18 cellular contexts compared by ENCODE assay signal in genomic region chr3:10549617-10550228, GRCh38. TPM values are rescaled to one million over a fixed set of nuclear protein-coding genes. Genes with fewer than 3 reads are reported as not detected.
"Had no signal": no experiment of that assay in that cellular context is flagged by ENCODE, and none has a peak within 500 bp of the region (broad histone marks: within the 10 kb centered on the region; RNA-seq: fewer than 3 reads in every experiment).

No MANE protein-coding gene starts in this region.

- H3K27me3 Mint-ChIP-seq: activated naive CD4-positive, alpha-beta T cell treated with anti-CD3 and anti-CD28 coated beads, Interleukin-2, amount 10 ng/mL, durations not matched to agents 7 days and 5 days had no signal

- DNase-seq: activated CD4-positive, CD25-positive, alpha-beta regulatory T cell treated with anti-CD3 and anti-CD28 coated beads, Interleukin-2, amount 50 U/mL, for 72 hours; activated naive CD4-positive, alpha-beta T cell treated with anti-CD3 and anti-CD28 coated beads, Interleukin-2, amount 10 ng/mL, durations not matched to agents 7 days and 5 days; activated T-cell treated with anti-CD3 and anti-CD28 coated beads for 4 hours; cortex of kidney; effector CD8-positive, alpha-beta T cell; kidney glomerular epithelial cell; mesenchymal stem cell; naive thymus-derived CD8-positive, alpha-beta T cell; posterior cingulate gyrus; SK-N-SH; T-helper 9 cell; trophoblast cell had no signal

- H3K27ac ChIP-seq: foreskin keratinocyte, neutrophil had no signal

- H3K4me3 ChIP-seq: skin epidermis had no signal

- H3K36me3 ChIP-seq: neutrophil had no signal

- H3K4me1 ChIP-seq: foreskin keratinocyte had no signal

- H3K36me3 Mint-ChIP-seq: activated naive CD4-positive, alpha-beta T cell treated with anti-CD3 and anti-CD28 coated beads, Interleukin-2, amount 10 ng/mL, durations not matched to agents 7 days and 5 days; T-cell had no signal

- H3K4me3 Mint-ChIP-seq: activated naive CD4-positive, alpha-beta T cell treated with anti-CD3 and anti-CD28 coated beads, Interleukin-2, amount 10 ng/mL, durations not matched to agents 7 days and 5 days; T-cell had no signal

- H3K27me3 ChIP-seq: foreskin keratinocyte had no signal

- ATAC-seq: naive thymus-derived CD8-positive, alpha-beta T cell had no signal

- FAIRE-seq: astrocyte, endothelial cell of umbilical vein had no signal

- H3K9ac ChIP-seq: SK-N-SH had no signal

- H3K9me3 ChIP-seq: neutrophil, SK-N-SH had no signal

- H3K27ac Mint-ChIP-seq: activated naive CD4-positive, alpha-beta T cell treated with anti-CD3 and anti-CD28 coated beads, Interleukin-2, amount 10 ng/mL, durations not matched to agents 7 days and 5 days had no signal

- H3K9me3 Mint-ChIP-seq: activated naive CD4-positive, alpha-beta T cell treated with anti-CD3 and anti-CD28 coated beads, Interleukin-2, amount 10 ng/mL, durations not matched to agents 7 days and 5 days; T-cell had no signal

RNA-seq across cellular contexts. Expression of gene ATP2B2, which starts 44.3 kb away (rescaled TPM):
- total RNA-seq: endothelial cell of umbilical vein; foreskin keratinocyte; naive thymus-derived CD8-positive, alpha-beta T cell; T-cell had no signal
- polyA plus RNA-seq: endothelial cell of umbilical vein; foreskin keratinocyte; naive thymus-derived CD8-positive, alpha-beta T cell had no signal
